Comparison of ENCODE assay signal across 8 cellular contexts in genomic region chr5:100900796-100901731, GRCh38. TPM values are rescaled to one million over a fixed set of nuclear protein-coding genes. Genes with fewer than 3 reads are reported as not detected.
A peak's percentile ranks its signal among the peaks of the same experiment; 100 is the strongest.
DNase-seq lines count a peak whose midpoint lies in the region; ATAC-seq and TF ChIP-seq lines count a peak whose summit lies in the region.

No MANE protein-coding gene starts in this region.

- peaks cover 44% of the 10 kb centered on the region for H3K27me3 ChIP-seq in mucosa of stomach (ENCODE audit: control insufficient read depth, insufficient read depth, low read length)

- peak overlapping the region; percentile 23 for H3K9ac ChIP-seq in mucosa of stomach (ENCODE audit: low read length)

- POLR2A ChIA-PET in activated CD8-positive, alpha-beta T cell treated with anti-CD3 and anti-CD28 coated beads, Interleukin-2, amount 10 ng/mL, durations not matched to agents 7 days and 5 days (lab: Charles Lee), result interaction anchor here (0.5 to 6.9 kb wide), 22 partner anchors 11 to 370 kb away, joined by 3 to 188 read pairs (median 6); partner anchors contain the start of gene FAM174A

- peak overlapping the region; percentile 97 for H3K27ac Mint-ChIP-seq in activated CD8-positive, alpha-beta T cell treated with anti-CD3 and anti-CD28 coated beads, Interleukin-2, amount 10 ng/mL, durations not matched to agents 7 days and 5 days
- peak overlapping the region; percentile 99 for H3K27ac Mint-ChIP-seq in endothelial cell (ENCODE audit: unreplicated experiment)

- H3K4me3 ChIP-seq in mucosa of stomach (ENCODE audit: low read length), result peak overlapping the region; percentile 7

- CTCF ChIA-PET in activated CD8-positive, alpha-beta T cell treated with anti-CD3 and anti-CD28 coated beads, Interleukin-2, amount 10 ng/mL, durations not matched to agents 7 days and 5 days (lab: Charles Lee), result interaction anchor here (0.8 to 6.7 kb wide), 29 partner anchors 12 to 469 kb away, joined by 3 to 71 read pairs (median 4); partner anchors contain the start of gene FAM174A

- peaks cover 2% of the 10 kb centered on the region for H3K9me3 Mint-ChIP-seq in activated CD8-positive, alpha-beta T cell treated with anti-CD3 and anti-CD28 coated beads, Interleukin-2, amount 10 ng/mL, durations not matched to agents 7 days and 5 days (ENCODE audit: insufficient read depth)
- H3K9me3 Mint-ChIP-seq in endothelial cell (ENCODE audit: unreplicated experiment), result no peaks in the 10 kb centered on the region

- H3K9me3 ChIP-seq in mucosa of stomach (ENCODE audit: control insufficient read depth, low read length), result no peaks in the 10 kb centered on the region

- no peak for TF ChIP-seq CTCF in endothelial cell (IDR thresholded peaks at IDR 0.05; ENCODE audit: unreplicated experiment)

- H3K27me3 Mint-ChIP-seq in activated CD8-positive, alpha-beta T cell treated with anti-CD3 and anti-CD28 coated beads, Interleukin-2, amount 10 ng/mL, durations not matched to agents 7 days and 5 days (ENCODE audit: low read depth), result no peaks in the 10 kb centered on the region
- peaks cover 20% of the 10 kb centered on the region for H3K27me3 Mint-ChIP-seq in endothelial cell (ENCODE audit: unreplicated experiment)

- peaks cover 38% of the 10 kb centered on the region for H3K4me1 Mint-ChIP-seq in activated CD8-positive, alpha-beta T cell treated with anti-CD3 and anti-CD28 coated beads, Interleukin-2, amount 10 ng/mL, durations not matched to agents 7 days and 5 days (ENCODE audit: low read depth)
- H3K4me1 Mint-ChIP-seq in endothelial cell (ENCODE audit: unreplicated experiment), result peaks cover 39% of the 10 kb centered on the region

- ATAC-seq in HG03097 (IDR thresholded peaks at IDR 0.05; ENCODE audit: low FRiP score, unreplicated experiment), result peak; percentile 45
- ATAC-seq in activated CD8-positive, alpha-beta T cell treated with anti-CD3 and anti-CD28 coated beads, Interleukin-2, amount 10 ng/mL, durations not matched to agents 7 days and 5 days, result peak; percentile 62

- DNase-seq in NCI-H2081 (lab: John Stamatoyannopoulos, UW), result peak; percentile 2 to 15
- no peak for DNase-seq in NCI-H2081 treated with DMSO at 0.1 percent for 48 hours (lab: John Stamatoyannopoulos, UW)
- DNase-seq in NCI-H69 (lab: John Stamatoyannopoulos, UW), result peak; percentile 83
- peak; percentile 96 for DNase-seq in activated CD8-positive, alpha-beta T cell treated with anti-CD3 and anti-CD28 coated beads, Interleukin-2, amount 10 ng/mL, durations not matched to agents 7 days and 5 days
- DNase-seq in endothelial cell (ENCODE audit: low spot score), result peak; percentile 74
- DNase-seq in stimulated activated CD8-positive, alpha-beta memory T cell treated with anti-CD3 and anti-CD28 coated beads, Interleukin-4, amount 100 ng/mL, for 48 hours, result peak; percentile 92

- no peaks in the 10 kb centered on the region for H3K36me3 ChIP-seq in mucosa of stomach (ENCODE audit: control insufficient read depth, insufficient read depth, low read length)

- no peaks in the 10 kb centered on the region for H3K4me1 ChIP-seq in mucosa of stomach (ENCODE audit: control insufficient read depth, insufficient read depth, low read length)

- peak overlapping the region; percentile 99 for H3K4me3 Mint-ChIP-seq in activated CD8-positive, alpha-beta T cell treated with anti-CD3 and anti-CD28 coated beads, Interleukin-2, amount 10 ng/mL, durations not matched to agents 7 days and 5 days
- peak overlapping the region; percentile 94 for H3K4me3 Mint-ChIP-seq in endothelial cell (ENCODE audit: unreplicated experiment)

- H3K36me3 Mint-ChIP-seq in activated CD8-positive, alpha-beta T cell treated with anti-CD3 and anti-CD28 coated beads, Interleukin-2, amount 10 ng/mL, durations not matched to agents 7 days and 5 days (ENCODE audit: low read depth), result peaks cover 43% of the 10 kb centered on the region
- peaks cover 14% of the 10 kb centered on the region for H3K36me3 Mint-ChIP-seq in endothelial cell (ENCODE audit: low read depth, unreplicated experiment)

RNA-seq across cellular contexts. Expression of gene ST8SIA4, which starts 2.0 kb away (rescaled TPM):
- 10 to 100 TPM; 35.8 to 37.5 TPM for total RNA-seq in activated CD8-positive, alpha-beta T cell treated with anti-CD3 and anti-CD28 coated beads, Interleukin-2, amount 10 ng/mL, durations not matched to agents 7 days and 5 days
- total RNA-seq in endothelial cell (ENCODE audit: unreplicated experiment), result 30.3 TPM
